In genomic region chr7:36961691-36962090, GRCh38 we compare ENCODE assay signal across 16 cellular contexts.
A peak's percentile ranks its signal among the peaks of the same experiment; 100 is the strongest.
DNase-seq lines count a peak whose midpoint lies in the region; ATAC-seq and TF ChIP-seq lines count a peak whose summit lies in the region.
"Had no signal": no experiment of that assay in that cellular context is flagged by ENCODE, and none has a peak within 500 bp of the region (broad histone marks: within the 10 kb centered on the region; RNA-seq: fewer than 3 reads in every experiment).

No MANE protein-coding gene starts in this region.

- H3K9me3 ChIP-seq in SK-N-SH, result no peaks in the 10 kb centered on the region
- H3K9me3 ChIP-seq: BLaER1 treated with 17β-estradiol and CSF1 and Interleukin-3, amounts not matched to agents 10 nM and 100 nM had no signal

- H3F3A ChIP-seq in SK-N-SH (replicated peaks; ENCODE audit: insufficient read depth), result no peaks in the 10 kb centered on the region

- H3K4me1 ChIP-seq in SK-N-SH (ENCODE audit: control insufficient read depth in 1 of 2, insufficient read depth in 2 of 2, low read depth in 1 of 2, low read length in 1 of 2) (peaks cover 0 to 26% of the 10 kb centered on the region in 2 experiments; a peak in 2 of 4 replicates), mesendoderm (ENCODE audit: control insufficient read depth, low read depth, low read length) (peaks cover 3% of the 10 kb centered on the region)

- no peak overlapping the region for H2BK5ac ChIP-seq in mesendoderm (ENCODE audit: low read length)

- DNase-seq in SK-N-SH (no peak), RPMI8226 (peak; percentile 28), mesendoderm (no peak)
- no peak for DNase-seq in stimulated activated CD4-positive, alpha-beta T cell treated with anti-CD3 and anti-CD28 coated beads, Interleukin-2, amount 100 ng/mL, for 24 hours
- no peak for DNase-seq in activated CD4-positive, alpha-beta T cell treated with anti-CD3 and anti-CD28 coated beads, Interleukin-2, amount 50 U/mL, for 1 hour
- DNase-seq: DMS 273 treated with DMSO at 0.1 percent for 48 hours, NCI-H1092, NCI-H187, NCI-H82, Right ventricle myocardium superior, T-helper 17 cell had no signal

- POLR2A ChIA-PET in SK-N-SH (lab: Yijun Ruan, JAX), result no interaction called here

- no peak overlapping the region for H3K4ac ChIP-seq in mesendoderm (ENCODE audit: low read depth, low read length)

- peak overlapping the region; percentile 90 for H3K18ac ChIP-seq in mesendoderm (ENCODE audit: low read length)

- H3K4me3 ChIP-seq in SK-N-SH (ENCODE audit: low read depth in 2 of 2, low read length in 1 of 2), result no peak overlapping the region
- no peak overlapping the region for H3K4me3 ChIP-seq in mesendoderm (ENCODE audit: low read length)
- H3K4me3 ChIP-seq: BLaER1 treated with 17β-estradiol and CSF1 and Interleukin-3, amounts not matched to agents 10 nM and 100 nM had no signal

- peak overlapping the region; percentile 98 for H2BK15ac ChIP-seq in mesendoderm (replicated peaks; ENCODE audit: low read depth)

- no peaks in the 10 kb centered on the region for H3K27me3 ChIP-seq in SK-N-SH (ENCODE audit: insufficient read depth)
- no peaks in the 10 kb centered on the region for H3K27me3 ChIP-seq in mesendoderm (ENCODE audit: insufficient read depth, low read length, poor library complexity)
- H3K27me3 ChIP-seq: BLaER1 treated with 17β-estradiol and CSF1 and Interleukin-3, amounts not matched to agents 10 nM and 100 nM had no signal

- H3K9ac ChIP-seq in SK-N-SH, result no peak overlapping the region
- H3K9ac ChIP-seq in mesendoderm (ENCODE audit: low read length), result no peak overlapping the region
- H3K9ac ChIP-seq: BLaER1 treated with 17β-estradiol and CSF1 and Interleukin-3, amounts not matched to agents 10 nM and 100 nM had no signal

- H4K20me1 ChIP-seq in SK-N-SH (ENCODE audit: insufficient read depth), result no peaks in the 10 kb centered on the region

- H4K8ac ChIP-seq in mesendoderm (ENCODE audit: low read depth, low read length), result no peak overlapping the region

- H2BK120ac ChIP-seq in mesendoderm (ENCODE audit: low read depth, low read length), result no peak overlapping the region

- no peak overlapping the region for H4K5ac ChIP-seq in mesendoderm (ENCODE audit: low read length)

- no peak for TF ChIP-seq RAD21 in SK-N-SH (IDR thresholded peaks at IDR 0.05; ENCODE audit: low read length)

- no peak for TF ChIP-seq EP300 in SK-N-SH (IDR thresholded peaks at IDR 0.05; ENCODE audit: borderline replicate concordance in 1 of 2, low read depth in 1 of 2, low read length in 1 of 2)

- no peaks in the 10 kb centered on the region for H3K79me1 ChIP-seq in mesendoderm (ENCODE audit: low read length)

- TF ChIP-seq CTCF in SK-N-SH (IDR thresholded peaks at IDR 0.05), result no peak

- CTCF ChIA-PET in SK-N-SH (lab: Yijun Ruan, JAX), result interaction anchor here (0.8 to 7.1 kb wide), 12 partner anchors 17 to 486 kb away, joined by 3 to 38 read pairs (median 4); no protein-coding TSS in a partner anchor

- ATAC-seq in SK-N-SH treated with all-trans-retinoic acid at 6 μM for 48 hours, result no peak
- peak; percentile 47 for ATAC-seq in HG02852 (IDR thresholded peaks at IDR 0.05; ENCODE audit: unreplicated experiment)
- no peak for ATAC-seq in GM21423 (IDR thresholded peaks at IDR 0.05; ENCODE audit: unreplicated experiment)
- ATAC-seq: T-helper 17 cell had no signal

- H3K9me2 ChIP-seq in SK-N-SH, result no peaks in the 10 kb centered on the region

- H3K27ac ChIP-seq in SK-N-SH (ENCODE audit: low read depth in 2 of 2, low read length in 1 of 2) (0 out of 4 replicates have a peak overlapping the region, but pooled peaks of 1 of the 2 experiments have one; percentile 5), mesendoderm (ENCODE audit: low read depth, low read length) (peak overlapping the region; percentile 64)
- H3K27ac ChIP-seq: 22Rv1; BLaER1 treated with 17β-estradiol and CSF1 and Interleukin-3, amounts not matched to agents 10 nM and 100 nM had no signal

- H3K79me2 ChIP-seq in SK-N-SH (ENCODE audit: insufficient read depth) (no peaks in the 10 kb centered on the region), mesendoderm (ENCODE audit: control insufficient read depth, insufficient read depth, low read length) (no peaks in the 10 kb centered on the region)

- H3K23ac ChIP-seq in mesendoderm (ENCODE audit: low read length), result no peak overlapping the region

- no peaks in the 10 kb centered on the region for H3K36me3 ChIP-seq in SK-N-SH (replicated peaks in 1 of 2; ENCODE audit: control insufficient read depth in 1 of 2, insufficient read depth in 2 of 2, low read length in 1 of 2)
- no peaks in the 10 kb centered on the region for H3K36me3 ChIP-seq in mesendoderm (ENCODE audit: control insufficient read depth, insufficient read depth, low read length)

- H3K4me2 ChIP-seq in SK-N-SH (no peak overlapping the region), mesendoderm (ENCODE audit: low read length) (no peak overlapping the region)
- H3K4me2 ChIP-seq: BLaER1 treated with 17β-estradiol and CSF1 and Interleukin-3, amounts not matched to agents 10 nM and 100 nM had no signal

- no peak overlapping the region for H2AK5ac ChIP-seq in mesendoderm (ENCODE audit: low read length)

- H3K56ac ChIP-seq in mesendoderm (ENCODE audit: low read length), result no peak overlapping the region

- no peak overlapping the region for H2AFZ ChIP-seq in SK-N-SH (ENCODE audit: low read depth)

TF ChIP-seq in SK-N-SH treated with all-trans-retinoic acid at 6 μM for 48 hours, 23 proteins besides CTCF, POLR2A, EP300 and RAD21 (continues in another document):
- TF ChIP-seq CSDC2 (CRISPR knock-in tag; IDR thresholded peaks at IDR 0.05), result no peak
- peak; percentile 15; the same call in 1 of the 2 replicates for TF ChIP-seq BACH2 (CRISPR knock-in tag; IDR thresholded peaks at IDR 0.05; ENCODE audit: borderline replicate concordance)
- TF ChIP-seq ISL1 (CRISPR knock-in tag; IDR thresholded peaks at IDR 0.05), result peak; percentile 33; the same call in 1 of the 2 replicates
- TF ChIP-seq ARNTL (CRISPR knock-in tag; IDR thresholded peaks at IDR 0.05; ENCODE audit: borderline replicate concordance, low read depth), result no peak
- no peak for TF ChIP-seq PATZ1 (CRISPR knock-in tag; IDR thresholded peaks at IDR 0.05; ENCODE audit: borderline replicate concordance)
- TF ChIP-seq ZFP3 (CRISPR knock-in tag; IDR thresholded peaks at IDR 0.05), result no peak
- TF ChIP-seq ZNF70 (CRISPR knock-in tag; IDR thresholded peaks at IDR 0.05), result no peak

TF ChIP-seq in SK-N-SH, 30 proteins besides CTCF, POLR2A, EP300 and RAD21:
- TF ChIP-seq FOXM1 (IDR thresholded peaks at IDR 0.05; ENCODE audit: low read depth), result no peak
- TF ChIP-seq, protein P1, sequence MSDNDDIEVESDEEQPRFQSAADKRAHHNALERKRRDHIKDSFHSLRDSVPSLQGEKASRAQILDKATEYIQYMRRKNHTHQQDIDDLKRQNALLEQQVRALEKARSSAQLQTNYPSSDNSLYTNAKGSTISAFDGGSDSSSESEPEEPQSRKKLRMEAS (IDR thresholded peaks at IDR 0.05; ENCODE audit: low read depth), result no peak
- TF ChIP-seq, protein P2, sequence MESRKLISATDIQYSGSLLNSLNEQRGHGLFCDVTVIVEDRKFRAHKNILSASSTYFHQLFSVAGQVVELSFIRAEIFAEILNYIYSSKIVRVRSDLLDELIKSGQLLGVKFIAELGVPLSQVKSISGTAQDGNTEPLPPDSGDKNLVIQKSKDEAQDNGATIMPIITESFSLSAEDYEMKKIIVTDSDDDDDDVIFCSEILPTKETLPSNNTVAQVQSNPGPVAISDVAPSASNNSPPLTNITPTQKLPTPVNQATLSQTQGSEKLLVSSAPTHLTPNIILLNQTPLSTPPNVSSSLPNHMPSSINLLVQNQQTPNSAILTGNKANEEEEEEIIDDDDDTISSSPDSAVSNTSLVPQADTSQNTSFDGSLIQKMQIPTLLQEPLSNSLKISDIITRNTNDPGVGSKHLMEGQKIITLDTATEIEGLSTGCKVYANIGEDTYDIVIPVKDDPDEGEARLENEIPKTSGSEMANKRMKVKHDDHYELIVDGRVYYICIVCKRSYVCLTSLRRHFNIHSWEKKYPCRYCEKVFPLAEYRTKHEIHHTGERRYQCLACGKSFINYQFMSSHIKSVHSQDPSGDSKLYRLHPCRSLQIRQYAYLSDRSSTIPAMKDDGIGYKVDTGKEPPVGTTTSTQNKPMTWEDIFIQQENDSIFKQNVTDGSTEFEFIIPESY (IDR thresholded peaks at IDR 0.05; ENCODE audit: borderline replicate concordance, low read depth), result no peak
- no peak for TF ChIP-seq RCOR1 (IDR thresholded peaks at IDR 0.05; ENCODE audit: low read length)
- no peak for TF ChIP-seq NRF1 (IDR thresholded peaks at IDR 0.05; ENCODE audit: low read depth, low read length)
